8 cellular contexts compared by ENCODE assay signal in genomic region chr5:173327084-173327947, GRCh38.
DNase-seq lines count a peak whose midpoint lies in the region; ATAC-seq and TF ChIP-seq lines count a peak whose summit lies in the region.

No MANE protein-coding gene starts in this region.

- CTCF ChIA-PET in AG04449 (lab: Yijun Ruan, JAX) (interaction anchor here (0.8 to 9.9 kb wide), 5 partner anchors 35 to 289 kb away, joined by 3 to 210 read pairs (median 6); partner anchors contain the start of gene BOD1), HEK293T (lab: Yijun Ruan, JAX) (interaction anchor here (0.7 to 7.3 kb wide), 3 partner anchors 11 to 31 kb away, joined by 3 to 171 read pairs (median 6); no protein-coding TSS in a partner anchor)

- H3K4me3 ChIP-seq in AG04449 (ENCODE audit: low read depth, low read length): peak overlapping the region; percentile 96

- TF ChIP-seq CTCF in AG04449 (IDR thresholded peaks at IDR 0.05; ENCODE audit: insufficient read depth, low read length, missing control alignments): no peak

- ATAC-seq in GM21723 (IDR thresholded peaks at IDR 0.05; ENCODE audit: unreplicated experiment): no peak
- ATAC-seq in GM19023 (IDR thresholded peaks at IDR 0.05; ENCODE audit: unreplicated experiment): no peak

- DNase-seq in AG04449 (ENCODE audit: low read depth, low spot score): no peak
- DNase-seq in HEK293T (ENCODE audit: extremely low spot score): peak; percentile 39
- DNase-seq in amniotic epithelial cell (ENCODE audit: low read depth): peak; percentile 50
- DNase-seq in left kidney (ENCODE audit: low read depth, low spot score): peak; percentile 42
- DNase-seq in MV-4-11 (lab: John Stamatoyannopoulos, UW): no peak
- no peak for DNase-seq in COLO829 (ENCODE audit: low spot score)

- POLR2A ChIA-PET in AG04449 (lab: Yijun Ruan, JAX) (interaction anchor here (0.7 to 4.6 kb wide), 15 partner anchors 9 to 875 kb away, joined by 3 to 19 read pairs (median 5); partner anchors contain the start of gene BOD1), HEK293T (lab: Yijun Ruan, JAX) (interaction anchor here (0.9 to 9.5 kb wide), 14 partner anchors 13 to 344 kb away, joined by 3 to 427 read pairs (median 4); partner anchors contain the start of gene ATP6V0E1)

TF ChIP-seq in HEK293T, 16 proteins besides CTCF, POLR2A, EP300 and RAD21:
- TF ChIP-seq CTBP1 (IDR thresholded peaks at IDR 0.05; ENCODE audit: borderline replicate concordance) (no peak), L3MBTL2 (conservative IDR thresholded peaks at IDR 0.05) (peak; percentile 37; the same call in 1 of the 2 replicates)

Comparison
In these comparisons a context has a peak if more than half of its experiments do, and no peak if none do; other contexts are left out.
1. DNase-seq: peak in HEK293T (single experiment), amniotic epithelial cell (single experiment) and left kidney (single experiment); none in AG04449 (single experiment), MV-4-11 (single experiment) and COLO829 (single experiment).